9 cellular contexts compared by ENCODE assay signal in genomic region chr10:133528845-133529575, GRCh38. TPM values are rescaled to one million over a fixed set of nuclear protein-coding genes. Genes with fewer than 3 reads are reported as not detected.
A peak's percentile ranks its signal among the peaks of the same experiment; 100 is the strongest.
DNase-seq lines count a peak whose midpoint lies in the region; ATAC-seq and TF ChIP-seq lines count a peak whose summit lies in the region.
"Had no signal": no experiment of that assay in that cellular context is flagged by ENCODE, and none has a peak within 500 bp of the region (broad histone marks: within the 10 kb centered on the region; RNA-seq: fewer than 3 reads in every experiment).

No MANE protein-coding gene starts in this region.

- no peak overlapping the region for H3K27ac ChIP-seq in heart left ventricle
- no peak overlapping the region for H3K27ac ChIP-seq in tibial nerve

- H3K4me3 Mint-ChIP-seq in T-helper 2 cell treated with Interferon-gamma antibody and Interleukin-4, amounts not matched to agents 5 μg/mL and 100 μg/mL, for 36 hours = peak overlapping the region; percentile 54
- H3K4me3 Mint-ChIP-seq in stimulated activated naive CD8-positive, alpha-beta T cell treated with anti-CD3 and anti-CD28 coated beads, Interleukin-15, Interleukin-2, amounts not matched to agents 100 ng/mL and 50 ng/mL, for 24 hours = peak overlapping the region; percentile 68

- H3K36me3 Mint-ChIP-seq in T-helper 2 cell treated with Interferon-gamma antibody and Interleukin-4, amounts not matched to agents 5 μg/mL and 100 μg/mL, for 36 hours (ENCODE audit: low read depth) = no peaks in the 10 kb centered on the region
- H3K36me3 Mint-ChIP-seq in stimulated activated naive CD8-positive, alpha-beta T cell treated with anti-CD3 and anti-CD28 coated beads, Interleukin-15, Interleukin-2, amounts not matched to agents 100 ng/mL and 50 ng/mL, for 24 hours (ENCODE audit: low read depth) = no peaks in the 10 kb centered on the region

- H3K9me3 ChIP-seq in heart left ventricle (peaks cover 0 to 7% (median 3%) of the 10 kb centered on the region in 12 donors), tibial nerve (peaks cover 0 to 5% (median 0%) of the 10 kb centered on the region in 4 donors)

- TF ChIP-seq POLR2A in heart left ventricle (IDR thresholded peaks at IDR 0.05) = no peak
- TF ChIP-seq POLR2A in tibial nerve (IDR thresholded peaks at IDR 0.05) = no peak

- no peak for DNase-seq in T-helper 2 cell treated with Interferon-gamma antibody and Interleukin-4, amounts not matched to agents 5 μg/mL and 100 μg/mL, for 36 hours (ENCODE audit: low spot score)
- DNase-seq in T-helper 2 cell (no peak), SW480 (ENCODE audit: low spot score) (peak; percentile 18), heart left ventricle (no peak), NCI-H774 (lab: John Stamatoyannopoulos, UW) (no peak), tibial nerve (ENCODE audit: low spot score in 2 of 2) (no peak)
- DNase-seq: SW 1271 had no signal

- no peak for TF ChIP-seq EP300 in tibial nerve (IDR thresholded peaks at IDR 0.05)

- H3K27me3 ChIP-seq in heart left ventricle = peaks cover 13 to 83% (median 39%) of the 10 kb centered on the region in 9 donors
- peaks cover 0 to 39% of the 10 kb centered on the region in 2 donors for H3K27me3 ChIP-seq in tibial nerve

- peaks cover 53% of the 10 kb centered on the region for H3K27me3 Mint-ChIP-seq in T-helper 2 cell treated with Interferon-gamma antibody and Interleukin-4, amounts not matched to agents 5 μg/mL and 100 μg/mL, for 36 hours (ENCODE audit: low read depth)
- peaks cover 59% of the 10 kb centered on the region for H3K27me3 Mint-ChIP-seq in stimulated activated naive CD8-positive, alpha-beta T cell treated with anti-CD3 and anti-CD28 coated beads, Interleukin-15, Interleukin-2, amounts not matched to agents 100 ng/mL and 50 ng/mL, for 24 hours

- H3K36me3 ChIP-seq in heart left ventricle (no peaks in the 10 kb centered on the region), tibial nerve (no peaks in the 10 kb centered on the region)

- H3K9me3 Mint-ChIP-seq in T-helper 2 cell treated with Interferon-gamma antibody and Interleukin-4, amounts not matched to agents 5 μg/mL and 100 μg/mL, for 36 hours = no peaks in the 10 kb centered on the region
- no peaks in the 10 kb centered on the region for H3K9me3 Mint-ChIP-seq in stimulated activated naive CD8-positive, alpha-beta T cell treated with anti-CD3 and anti-CD28 coated beads, Interleukin-15, Interleukin-2, amounts not matched to agents 100 ng/mL and 50 ng/mL, for 24 hours

- ATAC-seq in heart left ventricle (peak in 3 of 4 donors; percentile 20 to 61 (median 57)), HG02884 (IDR thresholded peaks at IDR 0.05; ENCODE audit: unreplicated experiment) (no peak)

- H3K4me1 Mint-ChIP-seq in T-helper 2 cell treated with Interferon-gamma antibody and Interleukin-4, amounts not matched to agents 5 μg/mL and 100 μg/mL, for 36 hours (ENCODE audit: low read depth) = peaks cover 12% of the 10 kb centered on the region
- H3K4me1 Mint-ChIP-seq in stimulated activated naive CD8-positive, alpha-beta T cell treated with anti-CD3 and anti-CD28 coated beads, Interleukin-15, Interleukin-2, amounts not matched to agents 100 ng/mL and 50 ng/mL, for 24 hours (ENCODE audit: low read depth) = peaks cover 21% of the 10 kb centered on the region

- H3K4me3 ChIP-seq in heart left ventricle = peak overlapping the region; percentile 1 to 52 (median 30)
- H3K4me3 ChIP-seq in tibial nerve = peak overlapping the region in 2 of 4 donors; percentile 4 to 19

- intact Hi-C loops in heart left ventricle (cut with DNase I) = loop anchor here in 1 of 10 donors (10.0 kb wide), 1 partner anchor 204 kb away; no protein-coding TSS in a partner anchor

- peak overlapping the region; percentile 45 for H3K27ac Mint-ChIP-seq in T-helper 2 cell treated with Interferon-gamma antibody and Interleukin-4, amounts not matched to agents 5 μg/mL and 100 μg/mL, for 36 hours
- H3K27ac Mint-ChIP-seq in stimulated activated naive CD8-positive, alpha-beta T cell treated with anti-CD3 and anti-CD28 coated beads, Interleukin-15, Interleukin-2, amounts not matched to agents 100 ng/mL and 50 ng/mL, for 24 hours = no peak overlapping the region

- 2 to 41% (median 10%) methylated on average over 22 to 37 of the region's 37 CpGs for WGBS in heart left ventricle, 4 donors
- WGBS in tibial nerve, 2 donors = 2 to 20% methylated on average over 33 to 34 of the region's 37 CpGs

- no peak for TF ChIP-seq CTCF in heart left ventricle (IDR thresholded peaks at IDR 0.05)
- TF ChIP-seq CTCF in tibial nerve (IDR thresholded peaks at IDR 0.05) = no peak

- H3K4me1 ChIP-seq in heart left ventricle (peaks cover 0 to 26% (median 12%) of the 10 kb centered on the region in 12 donors), tibial nerve (peaks cover 0 to 23% (median 6%) of the 10 kb centered on the region in 4 donors)

RNA-seq across cellular contexts. Expression of gene CYP2E1, which starts 1.8 kb away (rescaled TPM):
- total RNA-seq in heart left ventricle (1 to 10 TPM in 4 of 9 donors, under 1 TPM in 3, not detected in 2; 0.77 to 2.2 (median 1.1) TPM), tibial nerve (1 to 10 TPM in 2 of 4 donors, under 1 TPM in 2; 0.30 to 7.0 (median 0.82) TPM)
- polyA plus RNA-seq in heart left ventricle = under 1 TPM; 0.43 to 0.46 TPM

RNA-seq across cellular contexts. Expression of gene SYCE1, which starts 36.4 kb away (rescaled TPM):
- total RNA-seq in heart left ventricle = under 1 TPM in 3 of 9 donors, not detected in 6; 0.32 to 0.39 (median 0.37) TPM
- under 1 TPM in 1 of 2 donors, not detected in 1; 0.23 TPM for polyA plus RNA-seq in heart left ventricle
- 1 to 10 TPM in 1 of 4 donors, not detected in 3; 3.5 TPM for total RNA-seq in tibial nerve
